12 cellular contexts compared by ENCODE assay signal in genomic region chr2:148493822-148494563, GRCh38.
DNase-seq lines count a peak whose midpoint lies in the region; ATAC-seq and TF ChIP-seq lines count a peak whose summit lies in the region.
"Had no signal": no experiment of that assay in that cellular context is flagged by ENCODE, and none has a peak within 500 bp of the region (broad histone marks: within the 10 kb centered on the region; RNA-seq: fewer than 3 reads in every experiment).

No MANE protein-coding gene starts in this region.

- H3K27ac Mint-ChIP-seq in IgD-negative memory B cell (peak overlapping the region in 1 of 3 donors; percentile 28), naive B cell (peak overlapping the region; percentile 67 to 94 (median 89))

- peaks cover 4% of the 10 kb centered on the region for H3K36me3 Mint-ChIP-seq in IgD-negative memory B cell
- H3K36me3 Mint-ChIP-seq in naive B cell: peaks cover 15 to 18% of the 10 kb centered on the region in 2 donors

- peak; percentile 81 for ATAC-seq in GM18907 (IDR thresholded peaks at IDR 0.05; ENCODE audit: unreplicated experiment)
- peak; percentile 51 for ATAC-seq in HG02642 (IDR thresholded peaks at IDR 0.05; ENCODE audit: poor library complexity, unreplicated experiment)
- peak; percentile 75 to 81 for ATAC-seq in naive B cell (ENCODE audit: low read depth in 2 of 2)
- ATAC-seq in SK-N-SH treated with all-trans-retinoic acid at 6 μM for 48 hours: no peak
- no peak for ATAC-seq in HG02970 (IDR thresholded peaks at IDR 0.05; ENCODE audit: low FRiP score, unreplicated experiment)
- ATAC-seq: right lobe of liver had no signal

- DNase-seq in naive B cell: peak; percentile 11
- DNase-seq in activated effector memory CD4-positive, alpha-beta T cell treated with Interleukin-2 at 50 U/mL for 16 hours: no peak
- no peak for DNase-seq in activated naive CD4-positive, alpha-beta T cell treated with Interleukin-2 at 50 U/mL for 16 hours
- DNase-seq: caudate nucleus, H9, NCI-H2029, right lobe of liver had no signal

- H3K4me3 Mint-ChIP-seq in IgD-negative memory B cell (peak overlapping the region; percentile 38 to 82 (median 62)), naive B cell (peak overlapping the region; percentile 36 to 83 (median 80))
- H3K4me3 Mint-ChIP-seq: H9 had no signal

- no peaks in the 10 kb centered on the region for H3K27me3 Mint-ChIP-seq in IgD-negative memory B cell
- no peaks in the 10 kb centered on the region for H3K27me3 Mint-ChIP-seq in naive B cell

- H3K9me3 Mint-ChIP-seq in IgD-negative memory B cell (no peaks in the 10 kb centered on the region), naive B cell (no peaks in the 10 kb centered on the region)
- H3K9me3 Mint-ChIP-seq: H9 had no signal

- H3K4me1 Mint-ChIP-seq in IgD-negative memory B cell (peaks cover 4 to 39% (median 27%) of the 10 kb centered on the region in 3 donors), naive B cell (peaks cover 29 to 42% (median 35%) of the 10 kb centered on the region in 3 donors)

TF ChIP-seq in SK-N-SH treated with all-trans-retinoic acid at 6 μM for 48 hours, 23 proteins besides CTCF, POLR2A, EP300 and RAD21:
- no peak for TF ChIP-seq ZNF8 (CRISPR knock-in tag; IDR thresholded peaks at IDR 0.05)
- no peak for TF ChIP-seq ZC3H10 (CRISPR knock-in tag; IDR thresholded peaks at IDR 0.05)
- no peak for TF ChIP-seq PPARA (CRISPR knock-in tag; IDR thresholded peaks at IDR 0.05; ENCODE audit: borderline replicate concordance)
- TF ChIP-seq ZFP3 (CRISPR knock-in tag; IDR thresholded peaks at IDR 0.05): no peak
- no peak for TF ChIP-seq ZNF565 (CRISPR knock-in tag; conservative IDR thresholded peaks at IDR 0.05; ENCODE audit: low read depth)
- no peak for TF ChIP-seq TSHZ2 (CRISPR knock-in tag; IDR thresholded peaks at IDR 0.05)
- TF ChIP-seq CREB5 (CRISPR knock-in tag; IDR thresholded peaks at IDR 0.05; ENCODE audit: low read depth): no peak
- TF ChIP-seq OSR1 (CRISPR knock-in tag; IDR thresholded peaks at IDR 0.05): no peak
- TF ChIP-seq ZNF70 (CRISPR knock-in tag; IDR thresholded peaks at IDR 0.05): no peak
- no peak for TF ChIP-seq CSRNP3 (CRISPR knock-in tag; IDR thresholded peaks at IDR 0.05)
- TF ChIP-seq, protein P1, sequence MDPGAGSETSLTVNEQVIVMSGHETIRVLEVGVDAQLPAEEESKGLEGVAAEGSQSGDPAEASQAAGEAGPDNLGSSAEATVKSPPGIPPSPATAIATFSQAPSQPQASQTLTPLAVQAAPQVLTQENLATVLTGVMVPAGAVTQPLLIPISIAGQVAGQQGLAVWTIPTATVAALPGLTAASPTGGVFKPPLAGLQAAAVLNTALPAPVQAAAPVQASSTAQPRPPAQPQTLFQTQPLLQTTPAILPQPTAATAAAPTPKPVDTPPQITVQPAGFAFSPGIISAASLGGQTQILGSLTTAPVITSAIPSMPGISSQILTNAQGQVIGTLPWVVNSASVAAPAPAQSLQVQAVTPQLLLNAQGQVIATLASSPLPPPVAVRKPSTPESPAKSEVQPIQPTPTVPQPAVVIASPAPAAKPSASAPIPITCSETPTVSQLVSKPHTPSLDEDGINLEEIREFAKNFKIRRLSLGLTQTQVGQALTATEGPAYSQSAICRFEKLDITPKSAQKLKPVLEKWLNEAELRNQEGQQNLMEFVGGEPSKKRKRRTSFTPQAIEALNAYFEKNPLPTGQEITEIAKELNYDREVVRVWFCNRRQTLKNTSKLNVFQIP (CRISPR knock-in tag; IDR thresholded peaks at IDR 0.05; ENCODE audit: borderline replicate concordance, low read depth): no peak
- no peak for TF ChIP-seq TCF4 (CRISPR knock-in tag; IDR thresholded peaks at IDR 0.05; ENCODE audit: borderline replicate concordance)
- no peak for TF ChIP-seq ZFP30 (CRISPR knock-in tag; IDR thresholded peaks at IDR 0.05)
- no peak for TF ChIP-seq BACH2 (CRISPR knock-in tag; IDR thresholded peaks at IDR 0.05; ENCODE audit: borderline replicate concordance)
- TF ChIP-seq GLIS3 (CRISPR knock-in tag; IDR thresholded peaks at IDR 0.05): no peak
- no peak for TF ChIP-seq SNAI2 (CRISPR knock-in tag; IDR thresholded peaks at IDR 0.05)
- TF ChIP-seq RARB (CRISPR knock-in tag; IDR thresholded peaks at IDR 0.05): no peak

Comparison
In these comparisons a context has a peak if more than half of its experiments do, and no peak if none do; other contexts are left out.
1. ATAC-seq: peak in GM18907 (single experiment), HG02642 (single experiment) and naive B cell (2 of 2); none in SK-N-SH treated with all-trans-retinoic acid at 6 μM for 48 hours (single experiment) and HG02970 (single experiment).